1 cellular context compared by ENCODE assay signal in genomic region chr11:102469196-102469821, GRCh38.
TF ChIP-seq lines count a peak whose summit lies in the region.

No MANE protein-coding gene starts in this region.

TF ChIP-seq in H1, 55 proteins besides CTCF, POLR2A, EP300 and RAD21:
- TF ChIP-seq CTBP2 (IDR thresholded peaks at IDR 0.05; ENCODE audit: borderline replicate concordance, insufficient read depth, insufficient read length, low read length) (no peak), BCL11A (IDR thresholded peaks at IDR 0.05; ENCODE audit: low read depth in 2 of 2, low read length in 2 of 2) (no peak), CREB1 (IDR thresholded peaks at IDR 0.05) (no peak), ATF2 (IDR thresholded peaks at IDR 0.05; ENCODE audit: low read length) (no peak), USF2 (IDR thresholded peaks at IDR 0.05; ENCODE audit: low read length) (no peak), HDAC6 (IDR thresholded peaks at IDR 0.05; ENCODE audit: low read depth, low read length) (no peak), RNF2 (IDR thresholded peaks at IDR 0.05; ENCODE audit: borderline replicate concordance, low read depth, low read length, missing control alignments, poor library complexity, severe bottlenecking) (no peak), NANOG (IDR thresholded peaks at IDR 0.05; ENCODE audit: insufficient read depth, low read depth, low read length, poor library complexity, severe bottlenecking) (no peak), NRF1 (IDR thresholded peaks at IDR 0.05; ENCODE audit: low read depth, low read length) (no peak), SRF (IDR thresholded peaks at IDR 0.05; ENCODE audit: low read depth, low read length) (no peak), ASH2L (IDR thresholded peaks at IDR 0.05; ENCODE audit: low read length) (no peak), KDM1A (IDR thresholded peaks at IDR 0.05; ENCODE audit: borderline replicate concordance, low read length) (no peak), GABPA (IDR thresholded peaks at IDR 0.05; ENCODE audit: borderline replicate concordance, insufficient read depth, low read length) (no peak), RXRA (IDR thresholded peaks at IDR 0.05; ENCODE audit: insufficient read depth, low read depth, low read length) (no peak), SP2 (IDR thresholded peaks at IDR 0.05; ENCODE audit: low read length) (no peak), MAX (IDR thresholded peaks at IDR 0.05) (no peak)
TF ChIP-seq in H1: peak in this region for 0.
